In genomic region chr16:74361840-74362610, GRCh38 we compare ENCODE assay signal across 3 cellular contexts. TPM values are rescaled to one million over a fixed set of nuclear protein-coding genes. Genes with fewer than 3 reads are reported as not detected.
"Had no signal": no experiment of that assay in that cellular context is flagged by ENCODE, and none has a peak within 500 bp of the region (broad histone marks: within the 10 kb centered on the region; RNA-seq: fewer than 3 reads in every experiment).

No MANE protein-coding gene starts in this region.

RNA-seq across cellular contexts. Expression of gene NPIPB15, which starts 14.1 kb away (rescaled TPM):
- total RNA-seq: activated naive CD8-positive, alpha-beta T cell treated with anti-CD3 and anti-CD28 coated beads for 36 hours; vagina had no signal
- polyA plus RNA-seq: neural cell had no signal
